ENCODE assay signal across 9 cellular contexts in the genomic region with DNA sequence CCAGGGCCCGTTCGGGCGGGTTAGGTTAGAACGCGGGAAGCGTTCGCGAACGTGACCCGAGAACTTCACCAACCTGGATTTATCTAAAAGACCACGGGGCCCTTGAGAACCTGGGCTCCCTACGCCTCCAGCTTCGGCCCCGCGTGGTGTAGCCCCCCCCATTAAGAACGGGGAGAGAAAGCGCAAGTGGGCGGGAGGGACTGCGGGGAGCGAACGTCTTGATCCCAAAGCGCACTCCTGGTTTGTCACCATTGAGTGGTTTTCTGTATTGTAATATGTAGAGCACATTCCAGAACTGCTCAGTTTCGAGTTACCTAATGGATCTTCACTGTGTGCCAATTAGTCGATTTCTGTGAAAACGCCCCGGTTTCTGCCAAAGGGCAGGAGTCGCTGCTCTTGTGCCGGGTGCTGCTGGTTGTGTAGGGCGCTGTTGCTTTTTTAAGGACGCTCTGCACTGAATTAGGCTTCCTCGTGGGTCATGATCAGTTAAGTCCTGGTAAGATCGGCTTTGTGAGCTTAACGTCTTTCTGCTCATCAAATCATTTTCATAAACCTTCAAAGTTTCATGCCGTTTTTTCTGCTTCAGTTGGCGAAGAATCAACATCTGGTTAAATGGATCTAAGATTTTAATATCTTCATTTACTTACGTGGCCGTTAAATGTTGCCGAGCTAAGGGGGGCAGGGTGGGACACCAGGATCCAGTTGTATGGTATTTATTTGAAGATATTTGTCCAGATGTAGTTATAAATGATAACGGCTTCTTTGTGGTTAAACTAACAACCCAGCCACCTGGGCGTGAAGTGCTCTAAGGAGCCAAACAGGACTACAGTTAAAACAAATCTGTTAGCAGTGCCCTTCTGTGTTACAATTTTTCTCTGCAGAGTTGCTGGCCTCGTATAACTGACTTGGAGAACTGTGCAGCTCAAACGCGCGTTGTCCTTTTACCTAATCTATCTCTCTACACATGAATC. TPM values are rescaled to one million over a fixed set of nuclear protein-coding genes. Genes with fewer than 3 reads are reported as not detected.
DNase-seq lines count a peak whose midpoint lies in the region; ATAC-seq, FAIRE-seq and TF ChIP-seq lines count a peak whose summit lies in the region.
"Had no signal": no experiment of that assay in that cellular context is flagged by ENCODE, and none has a peak within 500 bp of the region (broad histone marks: within the 10 kb centered on the region; RNA-seq: fewer than 3 reads in every experiment).

No MANE protein-coding gene starts in this region.

- POLR2A ChIA-PET in Panc1 (lab: Charles Lee): no interaction called here

- ATAC-seq in GM19467 (IDR thresholded peaks at IDR 0.05; ENCODE audit: unreplicated experiment) (peak; percentile 9), Panc1 (peak; percentile 70)

- in situ Hi-C loops in Panc1 (cut with HindIII; ENCODE audit: low pct_unique_long_range_greater_than_20kb, low sequenced_read_pairs): no loop called here

- intact Hi-C loops in Panc1 (cut with micrococcal nuclease; ENCODE audit: unreplicated experiment): loop anchor here (2.0 to 10.0 kb wide), 2 partner anchors 230 to 400 kb away; no protein-coding TSS in a partner anchor
- intact Hi-C loops in activated T-helper 2 cell treated with anti-CD3 and anti-CD28 coated beads, Interferon-gamma antibody, Interleukin-2, Interleukin-4, amounts not matched to agents 10 μg/mL and 5 μg/mL and 100 μg/mL, durations not matched to agents 14 hours and 24 hours and 36 hours (cut with micrococcal nuclease): loop anchor here (1.0 to 5.0 kb wide), 7 partner anchors 12 to 407 kb away; a partner anchor contains a TSS

- BruUV-seq in Panc1 (replicated peaks; lab: Mats Ljungman, UMichigan): TSS peak; percentile 85

- CTCF ChIA-PET in Panc1 (lab: Charles Lee): interaction anchor here (0.7 kb wide), 1 partner anchor 73 kb away, joined by 4 read pairs; no protein-coding TSS in a partner anchor

- no peaks in the 10 kb centered on the region for H3K9me3 ChIP-seq in Panc1 (ENCODE audit: control insufficient read depth, insufficient read depth, low read depth, low read length)

- H3K9me3 Mint-ChIP-seq in activated T-helper 2 cell treated with anti-CD3 and anti-CD28 coated beads, Interferon-gamma antibody, Interleukin-2, Interleukin-4, amounts not matched to agents 10 μg/mL and 5 μg/mL and 100 μg/mL, durations not matched to agents 14 hours and 24 hours and 36 hours: no peaks in the 10 kb centered on the region

- peaks cover 2% of the 10 kb centered on the region; the same call in 1 of the 2 replicates for H3K36me3 ChIP-seq in Panc1 (ENCODE audit: control insufficient read depth, insufficient read depth, low read length)

- peak overlapping the region; percentile 89 for H3K27ac ChIP-seq in Panc1 (ENCODE audit: low read length)

- no peak for TF ChIP-seq CTCF in Panc1 (IDR thresholded peaks at IDR 0.05)

- peaks cover 45% of the 10 kb centered on the region for H3K4me1 Mint-ChIP-seq in activated T-helper 2 cell treated with anti-CD3 and anti-CD28 coated beads, Interferon-gamma antibody, Interleukin-2, Interleukin-4, amounts not matched to agents 10 μg/mL and 5 μg/mL and 100 μg/mL, durations not matched to agents 14 hours and 24 hours and 36 hours (ENCODE audit: low read depth)

- H3K27me3 Mint-ChIP-seq in activated T-helper 2 cell treated with anti-CD3 and anti-CD28 coated beads, Interferon-gamma antibody, Interleukin-2, Interleukin-4, amounts not matched to agents 10 μg/mL and 5 μg/mL and 100 μg/mL, durations not matched to agents 14 hours and 24 hours and 36 hours (ENCODE audit: low read depth): peaks cover 11% of the 10 kb centered on the region

- no peak for FAIRE-seq in urothelium cell line (lab: Jason Lieb, UNC)
- FAIRE-seq: endometrium had no signal

- H3K27ac Mint-ChIP-seq in activated T-helper 2 cell treated with anti-CD3 and anti-CD28 coated beads, Interferon-gamma antibody, Interleukin-2, Interleukin-4, amounts not matched to agents 10 μg/mL and 5 μg/mL and 100 μg/mL, durations not matched to agents 14 hours and 24 hours and 36 hours: peak overlapping the region; percentile 87

- peak; percentile 67 for DNase-seq in COLO668 (lab: John Stamatoyannopoulos, UW; ENCODE audit: unreplicated experiment)
- peak; percentile 33 for DNase-seq in HPDE6-E6E7 (ENCODE audit: extremely low spot score)
- no peak for DNase-seq in Panc1 (ENCODE audit: low read depth, low spot score)
- DNase-seq in activated T-helper 2 cell treated with anti-CD3 and anti-CD28 coated beads, Interferon-gamma antibody, Interleukin-2, Interleukin-4, amounts not matched to agents 10 μg/mL and 5 μg/mL and 100 μg/mL, durations not matched to agents 14 hours and 24 hours and 36 hours (ENCODE audit: low spot score): peak; percentile 53
- DNase-seq in germinal center (ENCODE audit: low spot score): peak; percentile 63
- peak; percentile 29 for DNase-seq in pons (ENCODE audit: low spot score)
- DNase-seq in urothelium cell line (ENCODE audit: low spot score): peak; percentile 53

- H3K27me3 ChIP-seq in Panc1 (ENCODE audit: control insufficient read depth, insufficient read depth, low read length): no peaks in the 10 kb centered on the region

- peaks cover 18% of the 10 kb centered on the region for H3K4me1 ChIP-seq in Panc1 (ENCODE audit: control insufficient read depth, insufficient read depth, low read length)

- peak overlapping the region; percentile 93 for H3K4me3 Mint-ChIP-seq in activated T-helper 2 cell treated with anti-CD3 and anti-CD28 coated beads, Interferon-gamma antibody, Interleukin-2, Interleukin-4, amounts not matched to agents 10 μg/mL and 5 μg/mL and 100 μg/mL, durations not matched to agents 14 hours and 24 hours and 36 hours (ENCODE audit: low read depth)

- peak overlapping the region; percentile 71 to 77 for H3K4me3 ChIP-seq in Panc1 (ENCODE audit: low read depth in 2 of 2, low read length in 2 of 2)

- H3K36me3 Mint-ChIP-seq in activated T-helper 2 cell treated with anti-CD3 and anti-CD28 coated beads, Interferon-gamma antibody, Interleukin-2, Interleukin-4, amounts not matched to agents 10 μg/mL and 5 μg/mL and 100 μg/mL, durations not matched to agents 14 hours and 24 hours and 36 hours (ENCODE audit: low read depth): peaks cover 13% of the 10 kb centered on the region

RNA-seq across cellular contexts. Expression of a gene that starts 0.8 kb away (rescaled TPM):
- total RNA-seq in Panc1 (2021; ENCODE audit: unreplicated experiment): 9.4 TPM
- polyA plus RNA-seq in Panc1 (2012; ENCODE audit: insufficient read length): 2.8 TPM
- 15.4 and 17.8 TPM in 2 replicates for total RNA-seq in activated T-helper 2 cell treated with anti-CD3 and anti-CD28 coated beads, Interferon-gamma antibody, Interleukin-2, Interleukin-4, amounts not matched to agents 10 μg/mL and 5 μg/mL and 100 μg/mL, durations not matched to agents 14 hours and 24 hours and 36 hours
